Comparison of ENCODE assay signal across 8 cellular contexts in the genomic region with DNA sequence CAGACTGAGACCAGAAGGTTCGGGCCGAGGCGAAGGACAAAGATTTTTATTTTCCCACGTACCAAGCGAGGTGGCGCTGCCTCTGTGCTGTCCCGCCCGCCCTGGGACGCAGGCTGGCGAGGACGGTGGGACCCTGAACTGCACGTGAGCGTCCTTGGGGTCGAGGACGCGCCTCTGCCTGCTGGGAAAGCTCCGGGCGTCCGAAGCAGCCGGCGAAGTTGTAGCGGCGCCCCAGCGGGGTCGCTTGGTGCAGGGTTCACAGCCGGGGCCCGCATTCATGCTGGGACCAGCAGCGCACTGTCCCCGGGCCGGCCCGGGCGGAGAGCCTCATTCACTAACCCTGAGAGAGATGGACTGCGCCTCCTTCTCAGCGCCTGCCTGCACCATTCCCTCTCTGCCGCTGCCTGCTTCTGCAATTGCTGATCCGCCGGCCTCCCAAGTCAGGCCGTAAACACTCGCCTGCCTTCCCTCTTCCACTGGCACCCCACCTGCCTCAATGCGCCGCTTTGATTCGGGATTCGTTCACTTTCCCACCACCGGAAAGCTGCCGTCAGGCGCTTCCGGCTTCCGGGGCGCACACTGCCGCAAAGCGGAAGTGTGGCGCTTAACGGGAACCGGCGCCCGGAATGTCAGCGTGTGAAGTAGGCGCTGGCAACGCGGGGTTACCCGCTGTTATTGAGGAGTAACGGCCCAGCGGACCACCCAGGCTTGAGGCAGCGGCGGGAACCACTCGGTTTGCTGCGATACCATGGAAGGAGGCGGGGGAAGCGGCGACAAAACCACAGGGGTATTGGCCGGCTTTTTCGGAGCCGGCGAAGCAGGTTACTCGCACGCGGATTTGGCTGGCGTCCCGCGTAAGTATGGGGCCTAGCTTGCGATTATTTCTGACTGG. TPM values are rescaled to one million over a fixed set of nuclear protein-coding genes. Genes with fewer than 3 reads are reported as not detected.
DNase-seq lines count a peak whose midpoint lies in the region; ATAC-seq and TF ChIP-seq lines count a peak whose summit lies in the region.
"Not testable (repeated sequence)": the region's sequence is repeated elsewhere in the genome, so short reads cannot be mapped to it uniquely, and the experiment has no call there.

Gene PARG, minus strand, starts transcription at position 581 of the 892 bp plus-strand sequence. Its CDS starts 302 bp downstream, at position 279.
Gene TIMM23B, plus strand, starts transcription at position 607 of the 892 bp plus-strand sequence. Its CDS starts 142 bp downstream, at position 749.

- CTCF ChIA-PET in activated CD4-positive, alpha-beta memory T cell treated with anti-CD3 and anti-CD28 coated beads, Interleukin-2, amount 10 ng/mL, durations not matched to agents 7 days and 5 days (lab: Charles Lee) = not testable (repeated sequence)

- ATAC-seq in GM19438 (IDR thresholded peaks at IDR 0.05; ENCODE audit: low read depth, unreplicated experiment) = peak; percentile 61
- peak; percentile 55 for ATAC-seq in HG03521 (IDR thresholded peaks at IDR 0.05; ENCODE audit: unreplicated experiment)
- peak; percentile 93 to 99 (median 96) for ATAC-seq in right lobe of liver

- POLR2A ChIA-PET in activated CD4-positive, alpha-beta memory T cell treated with anti-CD3 and anti-CD28 coated beads, Interleukin-2, amount 10 ng/mL, durations not matched to agents 7 days and 5 days (lab: Charles Lee) = not testable (repeated sequence)

- under 1% methylated on average over 41 of the region's 81 CpGs for WGBS in right lobe of liver (ENCODE audit: insufficient coverage, low coverage, low lambda C conversion rate, missing lambda C conversion rate)

- H3K4me3 Mint-ChIP-seq in activated CD4-positive, alpha-beta memory T cell treated with anti-CD3 and anti-CD28 coated beads, Interleukin-2, amount 10 ng/mL, durations not matched to agents 7 days and 5 days = peak within 1 kb of the TSS; percentile 92

- peak in 17 of 56 donors; percentile 4 to 35 (median 13) for TF ChIP-seq CTCF in dorsolateral prefrontal cortex (IDR thresholded peaks at IDR 0.05 in 54 of 56, conservative IDR thresholded peaks at IDR 0.05 in 2 of 56; ENCODE audit: low read depth in 1 of 56, partially characterized antibody in 56 of 56)
- TF ChIP-seq CTCF in right lobe of liver (IDR thresholded peaks at IDR 0.05) = not testable (repeated sequence)

- TF ChIP-seq POLR2A in right lobe of liver (IDR thresholded peaks at IDR 0.05) = peak; percentile 60

- not testable (repeated sequence) for H3K9me3 ChIP-seq in right lobe of liver

- H3K9me3 Mint-ChIP-seq in activated CD4-positive, alpha-beta memory T cell treated with anti-CD3 and anti-CD28 coated beads, Interleukin-2, amount 10 ng/mL, durations not matched to agents 7 days and 5 days = not testable (repeated sequence)

- H3K36me3 ChIP-seq in right lobe of liver = not testable (repeated sequence)

- H3K27ac ChIP-seq in dorsolateral prefrontal cortex (peak within 1 kb of the TSS in 44 of 59 donors; percentile 7 to 84 (median 60)), right lobe of liver (peak within 1 kb of the TSS in 2 of 3 donors; percentile 33 to 69)

- H3K4me1 ChIP-seq in right lobe of liver = peaks cover 0 to 13% (median 3%) of the 10 kb centered on the region in 4 donors

- H3K4me1 Mint-ChIP-seq in activated CD4-positive, alpha-beta memory T cell treated with anti-CD3 and anti-CD28 coated beads, Interleukin-2, amount 10 ng/mL, durations not matched to agents 7 days and 5 days = peaks cover 34% of the 10 kb centered on the region

- not testable (repeated sequence) for H3K27me3 Mint-ChIP-seq in activated CD4-positive, alpha-beta memory T cell treated with anti-CD3 and anti-CD28 coated beads, Interleukin-2, amount 10 ng/mL, durations not matched to agents 7 days and 5 days

- DNase-seq in CD1c-positive myeloid dendritic cell (ENCODE audit: extremely low spot score) (peak; percentile 93), NCI-H82 (lab: John Stamatoyannopoulos, UW) (peak; percentile 84), dorsolateral prefrontal cortex (peak; percentile 61 to 94 (median 79)), right lobe of liver (peak; percentile 80 to 84 (median 84))
- DNase-seq in activated CD4-positive, alpha-beta memory T cell treated with anti-CD3 and anti-CD28 coated beads, Interleukin-2, amount 10 ng/mL, durations not matched to agents 7 days and 5 days = peak; percentile 83
- DNase-seq in stimulated activated CD4-positive, alpha-beta T cell treated with anti-CD3 and anti-CD28 coated beads, Interleukin-2, amount 100 ng/mL, for 48 hours = peak; percentile 67 to 71

- intact Hi-C loops in dorsolateral prefrontal cortex (cut with DNase I); right lobe of liver (cut with DNase I): not testable (repeated sequence)

- H3K27ac Mint-ChIP-seq in activated CD4-positive, alpha-beta memory T cell treated with anti-CD3 and anti-CD28 coated beads, Interleukin-2, amount 10 ng/mL, durations not matched to agents 7 days and 5 days = peak within 1 kb of the TSS; percentile 82

- H3K36me3 Mint-ChIP-seq in activated CD4-positive, alpha-beta memory T cell treated with anti-CD3 and anti-CD28 coated beads, Interleukin-2, amount 10 ng/mL, durations not matched to agents 7 days and 5 days (ENCODE audit: low read depth) = peaks cover 13% of the 10 kb centered on the region

- H3K27me3 ChIP-seq in dorsolateral prefrontal cortex, right lobe of liver: not testable (repeated sequence)

- H3K4me3 ChIP-seq in dorsolateral prefrontal cortex (peak within 1 kb of the TSS; percentile 60 to 100 (median 88)), right lobe of liver (peak within 1 kb of the TSS; percentile 81 to 90 (median 83))

RNA-seq across cellular contexts. Expression of gene PARG, which starts in this region (rescaled TPM):
- 10 to 100 TPM; 28.5 to 28.8 TPM for total RNA-seq in activated CD4-positive, alpha-beta memory T cell treated with anti-CD3 and anti-CD28 coated beads, Interleukin-2, amount 10 ng/mL, durations not matched to agents 7 days and 5 days
- total RNA-seq in dorsolateral prefrontal cortex (10 to 100 TPM; 24.1 to 78.1 (median 62.9) TPM), right lobe of liver (10 to 100 TPM in 3 of 6 experiments, 1 to 10 TPM in 3; 9.4 to 14.1 (median 10.0) TPM)

RNA-seq across cellular contexts. Expression of gene TIMM23B, which starts in this region (rescaled TPM):
- 10 to 100 TPM; 13.0 to 14.8 TPM for total RNA-seq in activated CD4-positive, alpha-beta memory T cell treated with anti-CD3 and anti-CD28 coated beads, Interleukin-2, amount 10 ng/mL, durations not matched to agents 7 days and 5 days
- total RNA-seq in dorsolateral prefrontal cortex = 10 to 100 TPM; 14.3 to 40.5 (median 25.9) TPM
- 10 to 100 TPM in 2 of 6 experiments, 1 to 10 TPM in 4; 5.5 to 11.2 (median 9.7) TPM for total RNA-seq in right lobe of liver

Comparison
In these comparisons a context has a peak if more than half of its experiments do, and no peak if none do; other contexts are left out.
1. Peak in every context shown above with its lines: DNase-seq, ATAC-seq, H3K4me3 ChIP-seq and H3K27ac ChIP-seq.